ENCODE assay signal across 15 cellular contexts in genomic region chr2:32824415-32824814, GRCh38.
DNase-seq lines count a peak whose midpoint lies in the region; ATAC-seq and TF ChIP-seq lines count a peak whose summit lies in the region.
"Had no signal": no experiment of that assay in that cellular context is flagged by ENCODE, and none has a peak within 500 bp of the region (broad histone marks: within the 10 kb centered on the region; RNA-seq: fewer than 3 reads in every experiment).

No MANE protein-coding gene starts in this region.

- H3K4me1 ChIP-seq in heart left ventricle = peaks cover 0 to 39% (median 20%) of the 10 kb centered on the region in 12 donors

- ATAC-seq in Right ventricle myocardium inferior (peak; percentile 48), heart left ventricle (peak; percentile 15 to 71 (median 64)), GM21515 (IDR thresholded peaks at IDR 0.05; ENCODE audit: unreplicated experiment) (no peak), GM19324 (IDR thresholded peaks at IDR 0.05; ENCODE audit: low FRiP score, unreplicated experiment) (no peak)
- ATAC-seq: K562, Panc1 had no signal

- intact Hi-C loops in Right ventricle myocardium inferior (cut with DNase I) = no loop called here
- intact Hi-C loops in cardiac septum (cut with DNase I) = loop anchor here (2.0 kb wide), 1 partner anchor 122 kb away; the partner anchor contains the start of gene LTBP1
- intact Hi-C loops in heart left ventricle (cut with DNase I) = loop anchor here in 1 of 10 donors (5.0 kb wide), 1 partner anchor 37 kb away; no protein-coding TSS in a partner anchor

- peaks cover 0 to 13% (median 7%) of the 10 kb centered on the region in 12 donors for H3K9me3 ChIP-seq in heart left ventricle

- peak overlapping the region; percentile 42 to 78 (median 70) for H3K27ac ChIP-seq in heart left ventricle

- DNase-seq in Right ventricle myocardium inferior (ENCODE audit: missing footprints) (no peak), cardiac septum (ENCODE audit: low spot score) (no peak), heart left ventricle (no peak), NCI-H526 (lab: John Stamatoyannopoulos, UW) (no peak), UCSD-AML1 (lab: John Stamatoyannopoulos, UW; ENCODE audit: unreplicated experiment) (no peak)
- DNase-seq: HFFc6, NCI-H1436 treated with DMSO at 0.1 percent for 48 hours, NCI-H2081 treated with DMSO at 0.1 percent for 48 hours, NCI-H345, SHP77 treated with DMSO at 0.1 percent for 48 hours had no signal

- H3K4me3 ChIP-seq in heart left ventricle = no peak overlapping the region
- H3K4me3 ChIP-seq: K562 had no signal

- H3K27ac Mint-ChIP-seq in nephron = peak overlapping the region in 2 of 3 experiments; percentile 3 to 21
- H3K27ac Mint-ChIP-seq: HFFc6 had no signal

- no peak overlapping the region for H3K4me3 Mint-ChIP-seq in nephron
- H3K4me3 Mint-ChIP-seq: HFFc6 had no signal

- TF ChIP-seq POLR2A in heart left ventricle (IDR thresholded peaks at IDR 0.05) = no peak

- H3K27me3 Mint-ChIP-seq in nephron (ENCODE audit: low read depth) = no peaks in the 10 kb centered on the region

- H3K36me3 Mint-ChIP-seq in nephron (ENCODE audit: low read depth) = peaks cover 14% of the 10 kb centered on the region

- no peak for TF ChIP-seq CTCF in heart left ventricle (IDR thresholded peaks at IDR 0.05)
- no peak for TF ChIP-seq CTCF in nephron (IDR thresholded peaks at IDR 0.05; ENCODE audit: unreplicated experiment in 3 of 3)

- no peaks in the 10 kb centered on the region for H3K27me3 ChIP-seq in heart left ventricle

- 48 to 64% (median 53%) methylated on average over 1 of the region's 1 CpG for WGBS in heart left ventricle, 4 donors

- peaks cover 3% of the 10 kb centered on the region for H3K9me3 Mint-ChIP-seq in nephron

- H3K4me1 Mint-ChIP-seq in nephron = peaks cover 42% of the 10 kb centered on the region

- peaks cover 0 to 10% (median 0%) of the 10 kb centered on the region in 9 donors for H3K36me3 ChIP-seq in heart left ventricle

Comparison
In these comparisons a context has a peak if more than half of its experiments do, and no peak if none do; other contexts are left out.
1. ATAC-seq: peak in Right ventricle myocardium inferior (single experiment) and heart left ventricle (4 of 4); none in GM21515 (single experiment) and GM19324 (single experiment).